20 cellular contexts compared by ENCODE assay signal in the genomic region with DNA sequence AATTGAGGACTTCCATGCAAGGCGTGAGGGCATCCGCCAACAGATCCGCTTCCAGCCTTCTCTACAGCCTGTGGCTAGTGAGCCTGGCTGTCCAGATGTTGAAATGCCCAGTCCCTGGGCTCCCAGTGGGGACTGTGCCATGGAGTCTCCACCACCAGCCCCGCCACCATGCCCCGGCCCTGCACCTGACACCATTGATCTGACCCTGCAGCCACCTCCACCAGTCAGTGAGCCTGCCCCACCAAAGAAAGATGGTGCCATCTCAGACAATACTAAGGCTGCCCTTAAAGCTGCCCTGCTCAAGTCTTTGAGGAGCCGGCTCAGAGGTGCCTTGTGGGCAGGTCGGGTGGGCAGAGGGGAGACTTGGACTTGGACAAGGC. TPM values are rescaled to one million over a fixed set of nuclear protein-coding genes. Genes with fewer than 3 reads are reported as not detected.
A peak's percentile ranks its signal among the peaks of the same experiment; 100 is the strongest.
DNase-seq lines count a peak whose midpoint lies in the region; ATAC-seq and TF ChIP-seq lines count a peak whose summit lies in the region.
"Had no signal": no experiment of that assay in that cellular context is flagged by ENCODE, and none has a peak within 500 bp of the region (broad histone marks: within the 10 kb centered on the region; RNA-seq: fewer than 3 reads in every experiment).

No MANE protein-coding gene starts in this region.

- ATAC-seq in gastroesophageal sphincter (no peak), upper lobe of right lung (no peak)
- ATAC-seq: HCT116, PC-3 had no signal

- CTCF ChIA-PET in activated CD4-positive, alpha-beta memory T cell treated with anti-CD3 and anti-CD28 coated beads, Interleukin-2, amount 10 ng/mL, durations not matched to agents 7 days and 5 days (lab: Charles Lee) = interaction anchor here (2.4 kb wide), 1 partner anchor 12 kb away, joined by 5 read pairs; no protein-coding TSS in a partner anchor
- CTCF ChIA-PET in activated CD4-positive, alpha-beta memory T cell treated with anti-CD3 and anti-CD28 coated beads for 36 hours (lab: Charles Lee) = interaction anchor here (1.9 kb wide), 1 partner anchor 18 kb away, joined by 8 read pairs; a partner anchor contains a TSS

- no peak for TF ChIP-seq EP300 in gastroesophageal sphincter (IDR thresholded peaks at IDR 0.05)

- H2AFZ ChIP-seq in neural progenitor cell (replicated peaks) = no peak overlapping the region

- H4K20me1 ChIP-seq in neural progenitor cell (ENCODE audit: low read depth) = peaks cover 30% of the 10 kb centered on the region

- POLR2A ChIA-PET in activated CD4-positive, alpha-beta memory T cell treated with anti-CD3 and anti-CD28 coated beads, Interleukin-2, amount 10 ng/mL, durations not matched to agents 7 days and 5 days (lab: Charles Lee) = no interaction called here
- POLR2A ChIA-PET in activated CD4-positive, alpha-beta memory T cell treated with anti-CD3 and anti-CD28 coated beads for 36 hours (lab: Charles Lee) = no interaction called here

- peak overlapping the region in 3 of 4 donors; percentile 44 to 97 (median 96) for H3K27ac ChIP-seq in gastroesophageal sphincter
- H3K27ac ChIP-seq in neural progenitor cell = no peak overlapping the region
- no peak overlapping the region for H3K27ac ChIP-seq in upper lobe of right lung
- H3K27ac ChIP-seq: 22Rv1 had no signal

- H3K4me1 ChIP-seq in gastroesophageal sphincter = peaks cover 0 to 88% (median 47%) of the 10 kb centered on the region in 3 donors
- peaks cover 4% of the 10 kb centered on the region for H3K4me1 ChIP-seq in neural progenitor cell
- H3K4me1 ChIP-seq in upper lobe of right lung = peaks cover 37% of the 10 kb centered on the region

- H3K9me3 Mint-ChIP-seq in activated CD4-positive, alpha-beta memory T cell treated with anti-CD3 and anti-CD28 coated beads, Interleukin-2, amount 10 ng/mL, durations not matched to agents 7 days and 5 days = no peaks in the 10 kb centered on the region
- H3K9me3 Mint-ChIP-seq in activated CD4-positive, alpha-beta memory T cell treated with anti-CD3 and anti-CD28 coated beads for 36 hours = no peaks in the 10 kb centered on the region
- no peaks in the 10 kb centered on the region for H3K9me3 Mint-ChIP-seq in neural progenitor cell

- no peak overlapping the region for H3K4me2 ChIP-seq in neural progenitor cell

- WGBS in gastroesophageal sphincter (ENCODE audit: low coverage in 1 of 2), 2 donors = 83 to 100% methylated on average over 1 of the region's 7 CpGs

- H3K27me3 ChIP-seq in gastroesophageal sphincter = no peaks in the 10 kb centered on the region
- no peaks in the 10 kb centered on the region for H3K27me3 ChIP-seq in neural progenitor cell
- no peaks in the 10 kb centered on the region for H3K27me3 ChIP-seq in upper lobe of right lung
- H3K27me3 ChIP-seq: MG63 had no signal

- peaks cover 20% of the 10 kb centered on the region for H3K4me1 Mint-ChIP-seq in activated CD4-positive, alpha-beta memory T cell treated with anti-CD3 and anti-CD28 coated beads, Interleukin-2, amount 10 ng/mL, durations not matched to agents 7 days and 5 days
- peaks cover 12% of the 10 kb centered on the region for H3K4me1 Mint-ChIP-seq in activated CD4-positive, alpha-beta memory T cell treated with anti-CD3 and anti-CD28 coated beads for 36 hours (ENCODE audit: low read depth)
- peaks cover 25% of the 10 kb centered on the region for H3K4me1 Mint-ChIP-seq in neural progenitor cell

- no peak for TF ChIP-seq CTCF in gastroesophageal sphincter (IDR thresholded peaks at IDR 0.05)
- TF ChIP-seq CTCF in neural progenitor cell (IDR thresholded peaks at IDR 0.05) = no peak
- TF ChIP-seq CTCF in upper lobe of right lung (IDR thresholded peaks at IDR 0.05) = no peak

- no peaks in the 10 kb centered on the region for H3K27me3 Mint-ChIP-seq in activated CD4-positive, alpha-beta memory T cell treated with anti-CD3 and anti-CD28 coated beads, Interleukin-2, amount 10 ng/mL, durations not matched to agents 7 days and 5 days
- H3K27me3 Mint-ChIP-seq in activated CD4-positive, alpha-beta memory T cell treated with anti-CD3 and anti-CD28 coated beads for 36 hours = no peaks in the 10 kb centered on the region
- H3K27me3 Mint-ChIP-seq in neural progenitor cell (ENCODE audit: insufficient read depth, low read depth) = peaks cover 11% of the 10 kb centered on the region
- H3K27me3 Mint-ChIP-seq: CD4-positive, alpha-beta memory T cell had no signal

- peaks cover 28% of the 10 kb centered on the region for H3F3A ChIP-seq in neural progenitor cell (ENCODE audit: low read depth)

- intact Hi-C loops in activated CD4-positive, alpha-beta memory T cell treated with anti-CD3 and anti-CD28 coated beads for 36 hours (cut with micrococcal nuclease) = no loop called here
- intact Hi-C loops in upper lobe of right lung (cut with DNase I) = no loop called here

- no peak for TF ChIP-seq POLR2A in gastroesophageal sphincter (IDR thresholded peaks at IDR 0.05)

- H3K9ac ChIP-seq in neural progenitor cell = no peak overlapping the region

- no peaks in the 10 kb centered on the region for H3K9me3 ChIP-seq in gastroesophageal sphincter
- no peaks in the 10 kb centered on the region for H3K9me3 ChIP-seq in neural progenitor cell (ENCODE audit: low read depth)
- H3K9me3 ChIP-seq in upper lobe of right lung = no peaks in the 10 kb centered on the region
- H3K9me3 ChIP-seq: MG63 had no signal

- no peak for DNase-seq in activated CD4-positive, alpha-beta memory T cell treated with anti-CD3 and anti-CD28 coated beads, Interleukin-2, amount 10 ng/mL, durations not matched to agents 7 days and 5 days
- no peak for DNase-seq in activated CD4-positive, alpha-beta memory T cell treated with anti-CD3 and anti-CD28 coated beads for 36 hours
- DNase-seq in neural progenitor cell (ENCODE audit: low spot score) = no peak
- DNase-seq in upper lobe of right lung = peak; percentile 40
- no peak for DNase-seq in SIG-M5 (lab: John Stamatoyannopoulos, UW)
- no peak for DNase-seq in GM19238 (ENCODE audit: insufficient read length, low spot score)
- no peak for DNase-seq in midbrain (lab: John Stamatoyannopoulos, UW)
- DNase-seq: DMS79 treated with DMSO at 0.1 percent for 48 hours, MG63, NCI-H1092, NCI-H2081 treated with DMSO at 0.1 percent for 48 hours, NCI-H510A, NCI-H774, PC-3 had no signal

- peak overlapping the region; percentile 5 for H3K27ac Mint-ChIP-seq in activated CD4-positive, alpha-beta memory T cell treated with anti-CD3 and anti-CD28 coated beads, Interleukin-2, amount 10 ng/mL, durations not matched to agents 7 days and 5 days
- no peak overlapping the region for H3K27ac Mint-ChIP-seq in activated CD4-positive, alpha-beta memory T cell treated with anti-CD3 and anti-CD28 coated beads for 36 hours
- no peak overlapping the region for H3K27ac Mint-ChIP-seq in neural progenitor cell
- H3K27ac Mint-ChIP-seq: B cell had no signal

- peaks cover 39% of the 10 kb centered on the region for H3K79me2 ChIP-seq in neural progenitor cell (ENCODE audit: low read depth)

- H3K4me3 Mint-ChIP-seq in activated CD4-positive, alpha-beta memory T cell treated with anti-CD3 and anti-CD28 coated beads, Interleukin-2, amount 10 ng/mL, durations not matched to agents 7 days and 5 days = no peak overlapping the region
- no peak overlapping the region for H3K4me3 Mint-ChIP-seq in activated CD4-positive, alpha-beta memory T cell treated with anti-CD3 and anti-CD28 coated beads for 36 hours
- peak overlapping the region; percentile 50 for H3K4me3 Mint-ChIP-seq in neural progenitor cell

- H3K36me3 Mint-ChIP-seq in activated CD4-positive, alpha-beta memory T cell treated with anti-CD3 and anti-CD28 coated beads, Interleukin-2, amount 10 ng/mL, durations not matched to agents 7 days and 5 days (ENCODE audit: low read depth) = peaks cover 45% of the 10 kb centered on the region
- peaks cover 19% of the 10 kb centered on the region for H3K36me3 Mint-ChIP-seq in activated CD4-positive, alpha-beta memory T cell treated with anti-CD3 and anti-CD28 coated beads for 36 hours
- peaks cover 32% of the 10 kb centered on the region for H3K36me3 Mint-ChIP-seq in neural progenitor cell

- H3K4me3 ChIP-seq in gastroesophageal sphincter (no peak overlapping the region), neural progenitor cell (no peak overlapping the region), upper lobe of right lung (no peak overlapping the region)
- H3K4me3 ChIP-seq: MG63 had no signal

- H3K36me3 ChIP-seq in gastroesophageal sphincter = peaks cover 0 to 48% of the 10 kb centered on the region in 2 donors
- H3K36me3 ChIP-seq in neural progenitor cell = peaks cover 4% of the 10 kb centered on the region
- peaks cover 53% of the 10 kb centered on the region for H3K36me3 ChIP-seq in upper lobe of right lung

RNA-seq across cellular contexts. Expression of a gene that starts 3.1 kb away (rescaled TPM):
- total RNA-seq in activated CD4-positive, alpha-beta memory T cell treated with anti-CD3 and anti-CD28 coated beads, Interleukin-2, amount 10 ng/mL, durations not matched to agents 7 days and 5 days = 10 to 100 TPM; 40.6 to 41.4 TPM
- total RNA-seq in activated CD4-positive, alpha-beta memory T cell treated with anti-CD3 and anti-CD28 coated beads for 36 hours = 10 to 100 TPM; 15.4 to 17.2 TPM
- 10 to 100 TPM; 11.7 to 43.0 (median 28.0) TPM for total RNA-seq in gastroesophageal sphincter
- 12.2 and 20.7 TPM in 2 replicates for total RNA-seq in neural progenitor cell (ENCODE audit: low replicate concordance)
- 25.7 TPM for total RNA-seq in upper lobe of right lung

RNA-seq across cellular contexts. Expression of a gene that starts 5.6 kb away (rescaled TPM):
- not detected for total RNA-seq in activated CD4-positive, alpha-beta memory T cell treated with anti-CD3 and anti-CD28 coated beads, Interleukin-2, amount 10 ng/mL, durations not matched to agents 7 days and 5 days
- not detected for total RNA-seq in activated CD4-positive, alpha-beta memory T cell treated with anti-CD3 and anti-CD28 coated beads for 36 hours
- total RNA-seq in gastroesophageal sphincter (100 to 1,000 TPM in 3 of 4 donors, 10 to 100 TPM in 1; 89.3 to 282 (median 165) TPM), neural progenitor cell (ENCODE audit: low replicate concordance) (0.22 TPM in 1 of 2 replicates, not detected in the other), upper lobe of right lung (270 TPM)
- total RNA-seq: B cell; CD4-positive, alpha-beta memory T cell; G401; PC-3 had no signal

RNA-seq across cellular contexts. Expression of a gene that starts 18.8 kb away (rescaled TPM):
- 1 to 10 TPM; 2.7 to 3.1 TPM for total RNA-seq in activated CD4-positive, alpha-beta memory T cell treated with anti-CD3 and anti-CD28 coated beads, Interleukin-2, amount 10 ng/mL, durations not matched to agents 7 days and 5 days
- total RNA-seq in activated CD4-positive, alpha-beta memory T cell treated with anti-CD3 and anti-CD28 coated beads for 36 hours = 1 to 10 TPM; 7.2 to 7.6 TPM
- 10 to 100 TPM; 10.5 to 30.2 (median 16.2) TPM for total RNA-seq in gastroesophageal sphincter
- total RNA-seq in neural progenitor cell (ENCODE audit: low replicate concordance) = 15.1 and 43.0 TPM in 2 replicates
- total RNA-seq in upper lobe of right lung = 9.9 TPM

RNA-seq across cellular contexts. Expression of a gene that starts 29.7 kb away (rescaled TPM):
- under 1 TPM; 0.58 to 0.60 TPM for total RNA-seq in activated CD4-positive, alpha-beta memory T cell treated with anti-CD3 and anti-CD28 coated beads, Interleukin-2, amount 10 ng/mL, durations not matched to agents 7 days and 5 days
- under 1 TPM; 0.86 to 0.97 TPM for total RNA-seq in activated CD4-positive, alpha-beta memory T cell treated with anti-CD3 and anti-CD28 coated beads for 36 hours
- total RNA-seq in gastroesophageal sphincter (1 to 10 TPM; 1.4 to 7.6 (median 2.6) TPM), neural progenitor cell (ENCODE audit: low replicate concordance) (0.86 and 1.8 TPM in 2 replicates), upper lobe of right lung (1.6 TPM)
- total RNA-seq: G401 had no signal

Comparison
In these comparisons a context has a peak if more than half of its experiments do, and no peak if none do; other contexts are left out.
1. H3K27ac ChIP-seq: peak in gastroesophageal sphincter (3 of 4); none in neural progenitor cell (single experiment) and upper lobe of right lung (single experiment).
2. RNA of a gene that starts 5.6 kb away (total RNA-seq): 270 TPM in upper lobe of right lung (single experiment) and 89.3 to 282 TPM in gastroesophageal sphincter; not detected in activated CD4-positive, alpha-beta memory T cell treated with anti-CD3 and anti-CD28 coated beads, Interleukin-2, amount 10 ng/mL, durations not matched to agents 7 days and 5 days, not detected in activated CD4-positive, alpha-beta memory T cell treated with anti-CD3 and anti-CD28 coated beads for 36 hours and 0.22 TPM in neural progenitor cell; every median in the first group is over 10 times any median in the second.